ENCODE assay signal across 29 cellular contexts in the genomic region with DNA sequence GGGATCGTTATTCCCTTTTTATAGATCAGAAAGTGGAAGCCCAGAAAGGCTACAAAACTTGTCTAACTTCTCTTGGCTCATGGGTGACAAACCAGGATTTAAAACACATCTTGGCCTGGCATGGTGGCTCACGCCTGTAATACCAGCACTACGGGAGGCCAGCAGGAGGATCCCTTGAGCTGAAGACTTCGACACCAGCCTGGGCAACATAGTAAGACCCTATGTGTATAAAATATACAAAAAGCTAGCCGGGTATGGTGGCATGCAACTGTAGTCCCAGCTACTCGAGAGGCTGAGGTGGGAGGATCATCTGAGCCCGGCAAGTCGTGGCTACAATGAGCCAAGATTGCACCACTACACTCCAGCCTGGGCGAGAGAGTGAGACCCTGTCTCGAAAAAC.
"Had no signal": no experiment of that assay in that cellular context is flagged by ENCODE, and none has a peak within 500 bp of the region (broad histone marks: within the 10 kb centered on the region; RNA-seq: fewer than 3 reads in every experiment).

No MANE protein-coding gene starts in this region.

- H3K27me3 ChIP-seq: colonic mucosa, esophagus squamous epithelium, left lung, neutrophil, pancreas, thyroid gland, vagina had no signal

- ATAC-seq: left cardiac atrium; left lung; mucosa of descending colon; natural killer cell treated with Interleukin-12 subunit alpha and Interleukin-12 subunit beta and Interleukin-15 and Interleukin-18, amount 100 ng/mL, for 72 hours; pancreas; sciatic nerve; stimulated activated naive CD8-positive, alpha-beta T cell treated with anti-CD3 and anti-CD28 coated beads, Interleukin-15, amount 100 ng/mL, for 72 hours had no signal

- H3K36me3 Mint-ChIP-seq: mesothelial cell of epicardium; naive B cell; natural killer cell treated with Interleukin-12 subunit alpha and Interleukin-12 subunit beta and Interleukin-15 and Interleukin-18, amount 100 ng/mL, for 72 hours had no signal

- FAIRE-seq: endometrium, frontal cortex, pancreas had no signal

- DNase-seq: colonic mucosa; effector memory CD4-positive, alpha-beta T cell; esophagus squamous epithelium; kidney; left cardiac atrium; left lung; mesenchymal stem cell; mucosa of descending colon; naive B cell; pancreas; stimulated activated CD4-positive, alpha-beta T cell treated with anti-CD3 and anti-CD28 coated beads, Interleukin-12 subunit alpha, Interleukin-12 subunit beta, amount 100 ng/mL, for 4 hours; stimulated activated CD4-positive, alpha-beta T cell treated with anti-CD3 and anti-CD28 coated beads, Interleukin-1b, Interleukin-23, amount 100 ng/mL, for 48 hours; stimulated activated CD4-positive, alpha-beta T cell treated with anti-CD3 and anti-CD28 coated beads, Interleukin-4, amount 100 ng/mL, for 1 hour; stimulated activated CD8-positive, alpha-beta memory T cell treated with anti-CD3 and anti-CD28 coated beads, Interleukin-4, amount 100 ng/mL, for 48 hours; stimulated activated naive CD4-positive, alpha-beta T cell; stimulated activated naive CD8-positive, alpha-beta T cell treated with anti-CD3 and anti-CD28 coated beads, Interleukin-15, amount 100 ng/mL, for 72 hours; thyroid gland; trophoblast cell had no signal

- H3K27ac Mint-ChIP-seq: dendritic cell treated with granulocyte-macrophage colony-stimulating factor and Interleukin-4, amounts not matched to agents 40 ng/mL and 50 ng/mL, for 4 days; mesothelial cell of epicardium; naive B cell; natural killer cell treated with Interleukin-12 subunit alpha and Interleukin-12 subunit beta and Interleukin-15 and Interleukin-18, amount 100 ng/mL, for 72 hours; progenitor cell of endocrine pancreas; stimulated activated naive CD8-positive, alpha-beta T cell treated with anti-CD3 and anti-CD28 coated beads, Interleukin-15, amount 100 ng/mL, for 72 hours had no signal

- H3K4me3 Mint-ChIP-seq: dendritic cell treated with granulocyte-macrophage colony-stimulating factor and Interleukin-4, amounts not matched to agents 40 ng/mL and 50 ng/mL, for 4 days; mesothelial cell of epicardium; naive B cell; natural killer cell treated with Interleukin-12 subunit alpha and Interleukin-12 subunit beta and Interleukin-15 and Interleukin-18, amount 100 ng/mL, for 72 hours; neural crest cell; stimulated activated naive CD8-positive, alpha-beta T cell treated with anti-CD3 and anti-CD28 coated beads, Interleukin-15, amount 100 ng/mL, for 72 hours had no signal

- H3K4me1 Mint-ChIP-seq: naive B cell; stimulated activated naive CD8-positive, alpha-beta T cell treated with anti-CD3 and anti-CD28 coated beads, Interleukin-15, amount 100 ng/mL, for 72 hours had no signal

- H3K9me3 Mint-ChIP-seq: dendritic cell treated with granulocyte-macrophage colony-stimulating factor and Interleukin-4, amounts not matched to agents 40 ng/mL and 50 ng/mL, for 4 days; mesothelial cell of epicardium; neural crest cell had no signal

- H3K4me2 ChIP-seq: smooth muscle cell had no signal

- H3K36me3 ChIP-seq: colonic mucosa, esophagus squamous epithelium, left lung, neutrophil, pancreas, thyroid gland, vagina had no signal

- H3K4me1 ChIP-seq: colonic mucosa, esophagus squamous epithelium, left lung, pancreas, thyroid gland, vagina had no signal

- H3K27ac ChIP-seq: colonic mucosa, esophagus squamous epithelium, left lung, neutrophil, pancreas, thyroid gland, vagina had no signal

- H3K27me3 Mint-ChIP-seq: dendritic cell treated with granulocyte-macrophage colony-stimulating factor and Interleukin-4, amounts not matched to agents 40 ng/mL and 50 ng/mL, for 4 days; naive B cell; natural killer cell treated with Interleukin-12 subunit alpha and Interleukin-12 subunit beta and Interleukin-15 and Interleukin-18, amount 100 ng/mL, for 72 hours; progenitor cell of endocrine pancreas; stimulated activated naive CD8-positive, alpha-beta T cell treated with anti-CD3 and anti-CD28 coated beads, Interleukin-15, amount 100 ng/mL, for 72 hours had no signal

- H3K9me3 ChIP-seq: colonic mucosa, esophagus squamous epithelium, left lung, mucosa of descending colon, neutrophil, pancreas, thyroid gland, vagina had no signal

- H3K4me3 ChIP-seq: colonic mucosa, esophagus squamous epithelium, left lung, mucosa of descending colon, pancreas, smooth muscle cell, thyroid gland, vagina had no signal
